In the genomic region with DNA sequence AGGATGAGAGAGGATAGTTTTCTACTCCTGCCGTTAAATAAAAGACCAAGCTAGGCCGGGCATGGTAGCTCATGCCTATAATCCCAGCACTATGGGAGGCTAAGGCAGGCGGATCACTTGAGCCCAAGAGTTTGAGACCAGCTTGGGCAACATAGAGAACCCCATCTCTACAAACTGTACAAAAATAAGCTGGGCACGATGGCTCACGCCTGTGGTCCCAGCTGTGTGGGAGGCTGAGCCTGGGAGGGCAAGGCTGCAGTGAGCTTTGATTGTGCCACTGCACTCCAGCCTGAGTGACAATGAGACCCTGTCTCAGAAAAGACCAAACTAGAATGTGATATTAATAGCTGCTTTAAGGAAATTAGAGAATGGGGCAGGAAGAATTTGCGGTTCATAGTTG, we compare ENCODE assay signal across 18 cellular contexts.
"Had no signal": no experiment of that assay in that cellular context is flagged by ENCODE, and none has a peak within 500 bp of the region (broad histone marks: within the 10 kb centered on the region; RNA-seq: fewer than 3 reads in every experiment).

No MANE protein-coding gene starts in this region.

- ATAC-seq: sciatic nerve, T-cell had no signal

- H3K4me1 ChIP-seq: thyroid gland, vagina had no signal

- H3K27me3 ChIP-seq: adrenal gland, ovary, thyroid gland, vagina had no signal

- H3K27ac ChIP-seq: adrenal gland, coronary artery, ovary, thyroid gland, vagina had no signal

- H3K36me3 ChIP-seq: ovary had no signal

- H3K9me3 ChIP-seq: ovary, thyroid gland, vagina had no signal

- DNase-seq: activated CD4-positive, alpha-beta T cell treated with anti-CD3 and anti-CD28 coated beads for 1 hour; activated CD4-positive, alpha-beta T cell treated with anti-CD3 and anti-CD28 coated beads, Interleukin-2, amount 50 U/mL, for 48 hours; activated effector memory CD4-positive, alpha-beta T cell treated with anti-CD3 and anti-CD28 coated beads, Interleukin-2, amount 50 U/mL, for 16 hours; activated T-cell treated with anti-CD3 and anti-CD28 coated beads, Interleukin-2, amount 50 U/mL, for 48 hours; adrenal gland; central memory CD4-positive, alpha-beta T cell; effector CD8-positive, alpha-beta T cell; foreskin fibroblast; glutamatergic neuron; mesendoderm; ovary; stimulated activated CD4-positive, alpha-beta T cell treated with anti-CD3 and anti-CD28 coated beads, Interleukin-1b, Interleukin-23, amount 100 ng/mL, for 48 hours; T-cell; T-helper 9 cell; thyroid gland had no signal

- H3K4me3 ChIP-seq: adrenal gland, coronary artery, ovary, thyroid gland, vagina had no signal
